ENCODE assay signal across 8 cellular contexts in genomic region chr19:2900296-2901252, GRCh38. TPM values are rescaled to one million over a fixed set of nuclear protein-coding genes. Genes with fewer than 3 reads are reported as not detected.
DNase-seq lines count a peak whose midpoint lies in the region; ATAC-seq and TF ChIP-seq lines count a peak whose summit lies in the region.

Gene ZNF57, plus strand, starts transcription at chr19:2900928. Its CDS starts 118 bp downstream, at chr19:2901046.

- peaks cover 15% of the 10 kb centered on the region for H3K79me2 ChIP-seq in parathyroid adenoma

- H3K27ac ChIP-seq in adrenal gland, result peak within 1 kb of the TSS; percentile 69 to 98 (median 86)
- H3K27ac ChIP-seq in parathyroid adenoma, result peak within 1 kb of the TSS; percentile 70
- H3K27ac ChIP-seq in transverse colon, result peak within 1 kb of the TSS; percentile 85 to 94 (median 90)

- peak within 1 kb of the TSS; percentile 38 for H3K9ac ChIP-seq in parathyroid adenoma

- peak; percentile 93 for ATAC-seq in HG02623 (IDR thresholded peaks at IDR 0.05; ENCODE audit: unreplicated experiment)

- peak within 1 kb of the TSS; percentile 89 for H2AFZ ChIP-seq in parathyroid adenoma

- peaks cover 0 to 6% (median 0%) of the 10 kb centered on the region in 3 donors for H3K9me3 ChIP-seq in adrenal gland (replicated peaks in 1 of 3)
- no peaks in the 10 kb centered on the region for H3K9me3 ChIP-seq in parathyroid adenoma (ENCODE audit: control insufficient read depth, low read length)
- peaks cover 5 to 6% of the 10 kb centered on the region in 2 donors for H3K9me3 ChIP-seq in transverse colon

- in situ Hi-C loops in transverse colon (cut with MboI; ENCODE audit: low pct_ligation_motif_present in 1 of 4, low pct_unique_long_range_greater_than_20kb in 1 of 4, low sequenced_read_pairs in 3 of 4), result no loop called here

- H3K36me3 ChIP-seq in adrenal gland (replicated peaks in 1 of 2) (no peaks in the 10 kb centered on the region), parathyroid adenoma (ENCODE audit: control insufficient read depth, insufficient read depth, low read length) (no peaks in the 10 kb centered on the region), transverse colon (no peaks in the 10 kb centered on the region)

- H3K4me1 ChIP-seq in adrenal gland (replicated peaks in 1 of 2) (peaks cover 0 to 10% of the 10 kb centered on the region in 2 donors), parathyroid adenoma (peaks cover 3% of the 10 kb centered on the region), transverse colon (peaks cover 7 to 30% (median 12%) of the 10 kb centered on the region in 4 donors)

- WGBS in adrenal gland, 4 donors, result 0 to 1% (median 0%) methylated on average over 6 to 100 of the region's 100 CpGs
- 0% methylated on average over 87 of the region's 100 CpGs; no CpG with 5 or more reads in 1 of the 2 donors for WGBS in transverse colon (ENCODE audit: low coverage in 1 of 2), 2 donors

- TF ChIP-seq POLR2A in adrenal gland (IDR thresholded peaks at IDR 0.05), result peak in 1 of 2 donors; percentile 78
- TF ChIP-seq POLR2A in transverse colon (IDR thresholded peaks at IDR 0.05), result peak; percentile 94

- intact Hi-C loops in adrenal gland (cut with DNase I), result no loop called here
- intact Hi-C loops in cardiac septum (cut with DNase I), result loop anchor here (5.0 kb wide), 1 partner anchor 42 kb away; the partner anchor contains the start of gene ZNF77
- intact Hi-C loops in transverse colon (cut with DNase I; ENCODE audit: low total_unique reads), result no loop called here

- H3K4me3 ChIP-seq in adrenal gland (peak within 1 kb of the TSS; percentile 58 to 75 (median 72)), parathyroid adenoma (ENCODE audit: low read depth, low read length) (peak within 1 kb of the TSS; percentile 82), transverse colon (peak within 1 kb of the TSS; percentile 55 to 96 (median 73))

- DNase-seq in GM10266 (ENCODE audit: extremely low spot score), result peak; percentile 99
- DNase-seq in NCI-H128 (lab: John Stamatoyannopoulos, UW; ENCODE audit: unreplicated experiment), result peak; percentile 95
- peak; percentile 95 for DNase-seq in T follicular helper cell (ENCODE audit: low read depth)
- DNase-seq in adrenal gland, result peak; percentile 99 to 100 (median 100)
- peak; percentile 99 for DNase-seq in cardiac septum (ENCODE audit: low spot score)
- DNase-seq in transverse colon, result peak; percentile 100

- TF ChIP-seq CTCF in GM10266 (IDR thresholded peaks at IDR 0.05; ENCODE audit: control insufficient read depth, insufficient read depth, low read depth, missing control alignments) (no peak), adrenal gland (IDR thresholded peaks at IDR 0.05) (no peak), parathyroid adenoma (IDR thresholded peaks at IDR 0.05) (no peak), transverse colon (IDR thresholded peaks at IDR 0.05) (no peak)

- no peak for TF ChIP-seq EP300 in transverse colon (IDR thresholded peaks at IDR 0.05; ENCODE audit: low read depth)

- peak within 1 kb of the TSS; percentile 89 for H3K4me2 ChIP-seq in parathyroid adenoma (ENCODE audit: low read length)

- H3K27me3 ChIP-seq in adrenal gland (no peaks in the 10 kb centered on the region), parathyroid adenoma (ENCODE audit: control insufficient read depth, insufficient read depth, low read length) (no peaks in the 10 kb centered on the region), transverse colon (no peaks in the 10 kb centered on the region)

RNA-seq across cellular contexts. Expression of gene ZNF57, which starts in this region (rescaled TPM):
- total RNA-seq in adrenal gland, result 1 to 10 TPM; 2.6 to 5.7 (median 3.2) TPM
- polyA plus RNA-seq in adrenal gland, result 1 to 10 TPM; 2.7 to 3.9 (median 3.4) TPM
- 1.8 TPM for total RNA-seq in cardiac septum
- total RNA-seq in transverse colon, result 10 to 100 TPM in 3 of 4 donors, 1 to 10 TPM in 1; 1.2 to 22.1 (median 14.1) TPM

Comparison
In these comparisons a context has a peak if more than half of its experiments do, and no peak if none do; other contexts are left out.
1. Peak in every context shown above with its lines: DNase-seq, ATAC-seq, H3K4me3 ChIP-seq and H3K27ac ChIP-seq.